Comparison of ENCODE assay signal across 1 cellular context in genomic region chr19:36136975-36137686, GRCh38.
TF ChIP-seq lines count a peak whose summit lies in the region.

No MANE protein-coding gene starts in this region.

TF ChIP-seq in K562, 482 proteins besides CTCF, POLR2A, EP300 and RAD21:
- TF ChIP-seq KDM1A (IDR thresholded peaks at IDR 0.05), result 0 out of 4 replicates have a peak, but pooled peaks of 1 of the 2 experiments have one; percentile 21
- TF ChIP-seq ZNF197 (CRISPR knock-in tag; IDR thresholded peaks at IDR 0.05; ENCODE audit: low read depth), result no peak
- peak; percentile 83 for TF ChIP-seq RBM25 (IDR thresholded peaks at IDR 0.05; ENCODE audit: low read depth, low read length, severe bottlenecking)
- no peak for TF ChIP-seq HMGN3 (IDR thresholded peaks at IDR 0.05; ENCODE audit: borderline replicate concordance, extremely low read depth, insufficient read length, low read depth, low read length)
- peak; percentile 55; the same call in 1 of the 2 replicates for TF ChIP-seq BCOR (IDR thresholded peaks at IDR 0.05)
